8 cellular contexts compared by ENCODE assay signal in genomic region chr18:21112140-21112473, GRCh38. TPM values are rescaled to one million over a fixed set of nuclear protein-coding genes. Genes with fewer than 3 reads are reported as not detected.
DNase-seq lines count a peak whose midpoint lies in the region; TF ChIP-seq lines count a peak whose summit lies in the region.

No MANE protein-coding gene starts in this region.

- H3K79me2 ChIP-seq in fibroblast of lung (ENCODE audit: control insufficient read depth, insufficient read depth, low read length) (peaks cover 44% of the 10 kb centered on the region), parathyroid adenoma (peaks cover 31% of the 10 kb centered on the region)

- H3K4me3 ChIP-seq in fibroblast of lung (replicated peaks in 1 of 4; ENCODE audit: control extremely low read depth in 1 of 4, insufficient read depth in 1 of 4, low read depth in 3 of 4, low read length in 4 of 4) (peak overlapping the region; percentile 73 to 92 (median 80)), parathyroid adenoma (ENCODE audit: low read depth, low read length) (peak overlapping the region; percentile 64)

- no peaks in the 10 kb centered on the region for H4K20me1 ChIP-seq in fibroblast of lung (ENCODE audit: control insufficient read depth, extremely low read depth, insufficient read depth, low read length)

- peak overlapping the region; percentile 73 for H3K9ac ChIP-seq in fibroblast of lung (ENCODE audit: insufficient read depth, low read length)
- no peak overlapping the region for H3K9ac ChIP-seq in parathyroid adenoma

- peak; percentile 20 to 27 for DNase-seq in activated CD8-positive, alpha-beta memory T cell treated with anti-CD3 and anti-CD28 coated beads for 4 hours (ENCODE audit: low read depth in 2 of 2)
- no peak for DNase-seq in activated CD8-positive, alpha-beta memory T cell treated with anti-CD3 and anti-CD28 coated beads, Interleukin-2, amount 50 U/mL, for 48 hours
- DNase-seq in activated CD4-positive, alpha-beta T cell treated with anti-CD3 and anti-CD28 coated beads, Interleukin-2, amount 50 U/mL, for 4 hours = peak; percentile 33 to 47
- DNase-seq in fibroblast of lung (ENCODE audit: low read depth in 2 of 2) = no peak
- DNase-seq in cerebellar cortex (ENCODE audit: low spot score) = no peak
- no peak for DNase-seq in NCI-H2107 (lab: John Stamatoyannopoulos, UW)
- DNase-seq in dermis blood vessel endothelial cell = no peak

- TF ChIP-seq CTCF in fibroblast of lung (conservative IDR thresholded peaks at IDR 0.05 in 1 of 2, IDR thresholded peaks at IDR 0.05 in 1 of 2; ENCODE audit: low read depth in 1 of 2, low read length in 2 of 2) (no peak), parathyroid adenoma (IDR thresholded peaks at IDR 0.05) (no peak)

- no peaks in the 10 kb centered on the region for H3K27me3 ChIP-seq in fibroblast of lung (ENCODE audit: control insufficient read depth, insufficient read depth, low read length)
- no peaks in the 10 kb centered on the region for H3K27me3 ChIP-seq in parathyroid adenoma (ENCODE audit: control insufficient read depth, insufficient read depth, low read length)

- H3K4me2 ChIP-seq in fibroblast of lung (ENCODE audit: extremely low read depth, insufficient read depth, low read length) (peak overlapping the region; percentile 97), parathyroid adenoma (ENCODE audit: low read length) (peak overlapping the region; percentile 67)

- H3K27ac ChIP-seq in fibroblast of lung (ENCODE audit: insufficient read depth, low read length) (peak overlapping the region; percentile 94), parathyroid adenoma (peak overlapping the region; percentile 43)

- H3K9me3 ChIP-seq in fibroblast of lung (ENCODE audit: control insufficient read depth, insufficient read depth, low read depth, low read length) = no peaks in the 10 kb centered on the region
- no peaks in the 10 kb centered on the region for H3K9me3 ChIP-seq in parathyroid adenoma (ENCODE audit: control insufficient read depth, low read length)

- H3K36me3 ChIP-seq in fibroblast of lung (ENCODE audit: control insufficient read depth, insufficient read depth, low read length) = no peaks in the 10 kb centered on the region
- H3K36me3 ChIP-seq in parathyroid adenoma (ENCODE audit: control insufficient read depth, insufficient read depth, low read length) = no peaks in the 10 kb centered on the region

- H3K4me1 ChIP-seq in fibroblast of lung (ENCODE audit: control insufficient read depth, extremely low read depth, insufficient read depth, low read length) (peaks cover 15% of the 10 kb centered on the region), parathyroid adenoma (peaks cover 10% of the 10 kb centered on the region)

- peak overlapping the region; percentile 92 for H2AFZ ChIP-seq in fibroblast of lung (ENCODE audit: low read length)
- peak overlapping the region; percentile 59 for H2AFZ ChIP-seq in parathyroid adenoma

RNA-seq across cellular contexts. Expression of gene ROCK1, which starts 0.5 kb away (rescaled TPM):
- 39.5 and 55.2 TPM in 2 replicates for total RNA-seq in fibroblast of lung
- polyA plus RNA-seq in fibroblast of lung = 25.4 and 33.2 TPM in 2 replicates
- 31.2 and 40.5 TPM in 2 replicates for polyA plus RNA-seq in fibroblast of lung (2012)
- 2.2 and 2.6 TPM in 2 replicates for polyA minus RNA-seq in fibroblast of lung (ENCODE audit: low replicate concordance)
- 41.9 and 53.0 TPM in 2 replicates for total RNA-seq in dermis blood vessel endothelial cell

Comparison
In these comparisons a context has a peak if more than half of its experiments do, and no peak if none do; other contexts are left out.
1. DNase-seq: peak in activated CD8-positive, alpha-beta memory T cell treated with anti-CD3 and anti-CD28 coated beads for 4 hours (2 of 2) and activated CD4-positive, alpha-beta T cell treated with anti-CD3 and anti-CD28 coated beads, Interleukin-2, amount 50 U/mL, for 4 hours (2 of 2); none in activated CD8-positive, alpha-beta memory T cell treated with anti-CD3 and anti-CD28 coated beads, Interleukin-2, amount 50 U/mL, for 48 hours (single experiment), fibroblast of lung (0 of 2), cerebellar cortex (single experiment), NCI-H2107 (single experiment) and dermis blood vessel endothelial cell (single experiment).